In the genomic region with DNA sequence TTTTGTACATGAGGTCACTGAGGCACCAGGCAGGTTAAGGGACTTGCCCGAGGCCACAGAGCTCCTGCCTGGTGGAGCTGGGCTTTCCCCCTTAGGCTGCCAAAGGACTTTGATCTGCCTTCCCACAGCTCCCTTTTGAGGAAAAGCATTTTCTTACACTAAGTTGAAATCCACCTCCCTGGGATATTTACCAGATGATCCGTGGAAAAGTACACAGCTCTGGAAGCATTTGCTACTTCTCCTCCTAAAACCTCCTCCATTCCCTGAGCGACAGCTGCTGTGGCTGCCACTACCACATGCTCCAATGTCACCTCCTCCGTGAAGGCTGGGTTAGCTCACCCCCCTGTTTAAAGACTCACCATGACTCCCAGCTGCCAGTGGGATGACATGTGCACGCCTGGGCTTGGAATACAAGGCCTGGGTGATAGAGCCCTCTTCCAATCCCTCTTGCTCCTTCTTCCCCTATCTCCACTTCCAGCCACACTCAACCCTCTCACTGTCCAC, we compare ENCODE assay signal across 1 cellular context.
A peak's percentile ranks its signal among the peaks of the same experiment; 100 is the strongest.
TF ChIP-seq lines count a peak whose summit lies in the region.

No MANE protein-coding gene starts in this region.

TF ChIP-seq in K562, 482 proteins besides CTCF, POLR2A, EP300 and RAD21 (continued from another document):
- TF ChIP-seq HNRNPK (IDR thresholded peaks at IDR 0.05; ENCODE audit: low read depth, low read length, poor library complexity, severe bottlenecking) (no peak), MYC (IDR thresholded peaks at IDR 0.05; ENCODE audit: low read depth, low read length) (peak; percentile 35; the same call in 1 of the 2 replicates), MYC (CRISPR knock-in tag; IDR thresholded peaks at IDR 0.05; ENCODE audit: borderline replicate concordance, low read depth) (no peak), HDAC6 (IDR thresholded peaks at IDR 0.05; ENCODE audit: low read depth, low read length) (no peak), NR1H2 (CRISPR knock-in tag; IDR thresholded peaks at IDR 0.05) (no peak), HLTF (IDR thresholded peaks at IDR 0.05) (no peak), PYGO2 (tag; IDR thresholded peaks at IDR 0.05) (no peak), POLR2G (IDR thresholded peaks at IDR 0.05; ENCODE audit: low read depth, low read length) (no peak), CBFA2T3 (IDR thresholded peaks at IDR 0.05) (peak; percentile 43; the same call in 1 of the 2 replicates), SNRNP70 (optimal IDR thresholded peaks at IDR 0.05; ENCODE audit: low read depth, low read length) (no peak), BHLHE40 (IDR thresholded peaks at IDR 0.05; ENCODE audit: low read length) (0 out of 2 replicates have a peak, but pooled peaks have one; percentile 9), CBFA2T2 (conservative IDR thresholded peaks at IDR 0.05) (peak; percentile 35), WHSC1 (IDR thresholded peaks at IDR 0.05; ENCODE audit: low read length) (no peak), RBM34 (IDR thresholded peaks at IDR 0.05; ENCODE audit: borderline replicate concordance, insufficient read depth, low read length) (no peak), POLR3A (IDR thresholded peaks at IDR 0.05; ENCODE audit: borderline replicate concordance, extremely low read depth, insufficient read depth, insufficient read length) (no peak), PURB (CRISPR knock-in tag; IDR thresholded peaks at IDR 0.05; ENCODE audit: low read depth) (no peak), HNRNPLL (IDR thresholded peaks at IDR 0.05; ENCODE audit: low read depth, low read length, poor library complexity, severe bottlenecking) (no peak)
- TF ChIP-seq, protein P1, sequence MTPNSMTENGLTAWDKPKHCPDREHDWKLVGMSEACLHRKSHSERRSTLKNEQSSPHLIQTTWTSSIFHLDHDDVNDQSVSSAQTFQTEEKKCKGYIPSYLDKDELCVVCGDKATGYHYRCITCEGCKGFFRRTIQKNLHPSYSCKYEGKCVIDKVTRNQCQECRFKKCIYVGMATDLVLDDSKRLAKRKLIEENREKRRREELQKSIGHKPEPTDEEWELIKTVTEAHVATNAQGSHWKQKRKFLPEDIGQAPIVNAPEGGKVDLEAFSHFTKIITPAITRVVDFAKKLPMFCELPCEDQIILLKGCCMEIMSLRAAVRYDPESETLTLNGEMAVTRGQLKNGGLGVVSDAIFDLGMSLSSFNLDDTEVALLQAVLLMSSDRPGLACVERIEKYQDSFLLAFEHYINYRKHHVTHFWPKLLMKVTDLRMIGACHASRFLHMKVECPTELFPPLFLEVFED (CRISPR knock-in tag; conservative IDR thresholded peaks at IDR 0.05) = no peak
- TF ChIP-seq, protein P2, sequence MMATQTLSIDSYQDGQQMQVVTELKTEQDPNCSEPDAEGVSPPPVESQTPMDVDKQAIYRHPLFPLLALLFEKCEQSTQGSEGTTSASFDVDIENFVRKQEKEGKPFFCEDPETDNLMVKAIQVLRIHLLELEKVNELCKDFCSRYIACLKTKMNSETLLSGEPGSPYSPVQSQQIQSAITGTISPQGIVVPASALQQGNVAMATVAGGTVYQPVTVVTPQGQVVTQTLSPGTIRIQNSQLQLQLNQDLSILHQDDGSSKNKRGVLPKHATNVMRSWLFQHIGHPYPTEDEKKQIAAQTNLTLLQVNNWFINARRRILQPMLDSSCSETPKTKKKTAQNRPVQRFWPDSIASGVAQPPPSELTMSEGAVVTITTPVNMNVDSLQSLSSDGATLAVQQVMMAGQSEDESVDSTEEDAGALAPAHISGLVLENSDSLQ (IDR thresholded peaks at IDR 0.05) = peak; percentile 71
